Comparison of ENCODE assay signal across 1 cellular context in genomic region chr7:38902443-38902842, GRCh38.
TF ChIP-seq lines count a peak whose summit lies in the region.

No MANE protein-coding gene starts in this region.

TF ChIP-seq in K562, 482 proteins besides CTCF, POLR2A, EP300 and RAD21 (continued from another document):
- no peak for TF ChIP-seq ZBTB11 (CRISPR knock-in tag; IDR thresholded peaks at IDR 0.05)
- no peak for TF ChIP-seq PHF8 (IDR thresholded peaks at IDR 0.05; ENCODE audit: borderline replicate concordance, low read length)
- TF ChIP-seq ZNF146 (CRISPR knock-in tag; IDR thresholded peaks at IDR 0.05; ENCODE audit: unreplicated experiment) = no peak
- TF ChIP-seq AFF4 (CRISPR knock-in tag; IDR thresholded peaks at IDR 0.05) = no peak
- TF ChIP-seq STAT6 (CRISPR knock-in tag; IDR thresholded peaks at IDR 0.05) = no peak
- no peak for TF ChIP-seq CHD2 (IDR thresholded peaks at IDR 0.05; ENCODE audit: low read depth, low read length)
- no peak for TF ChIP-seq PHF20 (IDR thresholded peaks at IDR 0.05; ENCODE audit: partially characterized antibody)
- TF ChIP-seq ZNF431 (CRISPR knock-in tag; IDR thresholded peaks at IDR 0.05) = no peak
- no peak for TF ChIP-seq TAF1 (IDR thresholded peaks at IDR 0.05; ENCODE audit: control insufficient read depth, extremely low read depth, insufficient read depth, low read length, severe bottlenecking)
- TF ChIP-seq ZNF324 (CRISPR knock-in tag; IDR thresholded peaks at IDR 0.05) = no peak
- TF ChIP-seq DEAF1 (CRISPR knock-in tag; IDR thresholded peaks at IDR 0.05) = no peak
